Comparison of ENCODE assay signal across 2 cellular contexts in genomic region chr1:24210195-24210627, GRCh38.
TF ChIP-seq lines count a peak whose summit lies in the region.

No MANE protein-coding gene starts in this region.

TF ChIP-seq in HepG2, 621 proteins besides CTCF, POLR2A, EP300 and RAD21 (continues in another document):
- peak; percentile 32; the same call in 1 of the 2 replicates for TF ChIP-seq HDAC2 (CRISPR knock-in tag; IDR thresholded peaks at IDR 0.05)
- no peak for TF ChIP-seq NCOA1 (CRISPR knock-in tag; IDR thresholded peaks at IDR 0.05)
- TF ChIP-seq ZFX (CRISPR knock-in tag; IDR thresholded peaks at IDR 0.05; ENCODE audit: low read depth) = peak; percentile 91
- peak; percentile 91 for TF ChIP-seq HNF1B (CRISPR knock-in tag; IDR thresholded peaks at IDR 0.05)
- no peak for TF ChIP-seq LCORL (IDR thresholded peaks at IDR 0.05)
- TF ChIP-seq LCORL (CRISPR knock-in tag; IDR thresholded peaks at IDR 0.05) = no peak
- TF ChIP-seq MED1 (CRISPR knock-in tag; IDR thresholded peaks at IDR 0.05) = no peak
- TF ChIP-seq FOXA3 (CRISPR knock-in tag; IDR thresholded peaks at IDR 0.05) = 0 out of 2 replicates have a peak, but pooled peaks have one; percentile 16
- TF ChIP-seq ZNF280B (CRISPR knock-in tag; IDR thresholded peaks at IDR 0.05; ENCODE audit: borderline replicate concordance) = 0 out of 2 replicates have a peak, but pooled peaks have one; percentile 18
- TF ChIP-seq MXD4 (CRISPR knock-in tag; IDR thresholded peaks at IDR 0.05) = 0 out of 2 replicates have a peak, but pooled peaks have one; percentile 25
- TF ChIP-seq MAZ (IDR thresholded peaks at IDR 0.05; ENCODE audit: borderline replicate concordance, low read depth, low read length) = no peak
- 0 out of 2 replicates have a peak, but pooled peaks have one; percentile 44 for TF ChIP-seq MAZ (CRISPR knock-in tag; IDR thresholded peaks at IDR 0.05; ENCODE audit: low read depth)
- TF ChIP-seq ZNF691 (CRISPR knock-in tag; IDR thresholded peaks at IDR 0.05; ENCODE audit: borderline replicate concordance, low read depth) = no peak
- no peak for TF ChIP-seq THRA (CRISPR knock-in tag; IDR thresholded peaks at IDR 0.05; ENCODE audit: borderline replicate concordance)
- no peak for TF ChIP-seq ZKSCAN5 (CRISPR knock-in tag; IDR thresholded peaks at IDR 0.05)
- peak; percentile 35; the same call in 1 of the 2 replicates for TF ChIP-seq ARID5B (CRISPR knock-in tag; IDR thresholded peaks at IDR 0.05)
- TF ChIP-seq FOXA1 (IDR thresholded peaks at IDR 0.05) = no peak
- TF ChIP-seq FOXA1 (CRISPR knock-in tag; IDR thresholded peaks at IDR 0.05) = 0 out of 2 replicates have a peak, but pooled peaks have one; percentile 35
- TF ChIP-seq NR2F1 (CRISPR knock-in tag; IDR thresholded peaks at IDR 0.05) = no peak
- no peak for TF ChIP-seq ZSCAN30 (CRISPR knock-in tag; IDR thresholded peaks at IDR 0.05)
- 0 out of 2 replicates have a peak, but pooled peaks have one; percentile 25 for TF ChIP-seq GLI4 (CRISPR knock-in tag; IDR thresholded peaks at IDR 0.05; ENCODE audit: borderline replicate concordance)
- TF ChIP-seq HNF4A (CRISPR knock-in tag; IDR thresholded peaks at IDR 0.05) = peak; percentile 38; the same call in 1 of the 2 replicates

TF ChIP-seq in H1, 55 proteins besides CTCF, POLR2A, EP300 and RAD21:
- TF ChIP-seq ASH2L (IDR thresholded peaks at IDR 0.05; ENCODE audit: low read length) (no peak), FOSL1 (IDR thresholded peaks at IDR 0.05; ENCODE audit: insufficient read depth, low read depth, low read length) (no peak), SP4 (IDR thresholded peaks at IDR 0.05; ENCODE audit: low read length) (no peak), CBX5 (IDR thresholded peaks at IDR 0.05; ENCODE audit: low read depth, low read length) (no peak)
